ENCODE assay signal across 8 cellular contexts in genomic region chr19:57320180-57321084, GRCh38. TPM values are rescaled to one million over a fixed set of nuclear protein-coding genes. Genes with fewer than 3 reads are reported as not detected.
A peak's percentile ranks its signal among the peaks of the same experiment; 100 is the strongest.
DNase-seq lines count a peak whose midpoint lies in the region; ATAC-seq, FAIRE-seq and TF ChIP-seq lines count a peak whose summit lies in the region.

Gene ZNF543, plus strand, starts transcription at chr19:57320472. Its CDS starts 382 bp downstream, at chr19:57320854.

- DNase-seq in BJ (ENCODE audit: low read depth) (peak; percentile 67), GM19239 (ENCODE audit: insufficient read length, low spot score) (peak; percentile 97), NCI-H524 (lab: John Stamatoyannopoulos, UW) (peak; percentile 95 to 96), colonic mucosa (peak; percentile 96), kidney tubule cell (ENCODE audit: low spot score) (peak; percentile 97)
- peak; percentile 89 to 93 for DNase-seq in activated CD4-positive, alpha-beta T cell treated with anti-CD3 and anti-CD28 coated beads for 4 hours
- peak; percentile 79 to 81 for DNase-seq in stimulated activated CD4-positive, alpha-beta T cell treated with anti-CD3 and anti-CD28 coated beads, Interleukin-1b, Interleukin-23, amount 100 ng/mL, for 1 hour (ENCODE audit: low read depth in 2 of 2)

- peak; percentile 98 for FAIRE-seq in GM19239 (lab: Jason Lieb, UNC)

- peak; percentile 98 for ATAC-seq in HG03442 (IDR thresholded peaks at IDR 0.05; ENCODE audit: unreplicated experiment)

- intact Hi-C loops in colonic mucosa (cut with DNase I) = no loop called here

- H3K9ac ChIP-seq in colonic mucosa (ENCODE audit: low read depth in 2 of 2, low read length in 2 of 2) = peak within 1 kb of the TSS; percentile 87 to 91

- no peaks in the 10 kb centered on the region for H3K9me3 ChIP-seq in colonic mucosa

- H3K27me3 ChIP-seq in BJ (ENCODE audit: control insufficient read depth, insufficient read depth, low read length) (peaks cover 10% of the 10 kb centered on the region), colonic mucosa (peaks cover 5% of the 10 kb centered on the region)

- H3K36me3 ChIP-seq in BJ (ENCODE audit: control insufficient read depth, insufficient read depth, low read length) (peaks cover 10% of the 10 kb centered on the region), colonic mucosa (no peaks in the 10 kb centered on the region)

- POLR2A ChIA-PET in BJ (lab: Charles Lee) = interaction anchor here (0.6 kb wide), 1 partner anchor 17 kb away, joined by 6 read pairs; no protein-coding TSS in a partner anchor

- no peaks in the 10 kb centered on the region for H3K4me1 ChIP-seq in colonic mucosa

- H3K4me3 ChIP-seq in BJ (ENCODE audit: low read depth, low read length) (peak within 1 kb of the TSS; percentile 89), colonic mucosa (peak within 1 kb of the TSS; percentile 89)

- peak within 1 kb of the TSS; percentile 61 for H3K27ac ChIP-seq in colonic mucosa

- TF ChIP-seq CTCF in BJ (IDR thresholded peaks at IDR 0.05; ENCODE audit: insufficient read depth, low read depth, low read length) = no peak
- no peak for TF ChIP-seq CTCF in colonic mucosa (IDR thresholded peaks at IDR 0.05)

- CTCF ChIA-PET in BJ (lab: Yijun Ruan, JAX) = interaction anchor here (1.0 kb wide), 1 partner anchor 18 kb away, joined by 3 read pairs; no protein-coding TSS in a partner anchor

RNA-seq across cellular contexts. Expression of gene ZNF543, which starts in this region (rescaled TPM):
- polyA plus RNA-seq in BJ (2011; rRNA removed) = 1.7 and 2.1 TPM in 2 replicates
- polyA minus RNA-seq in BJ (2011; rRNA and poly(A)+ RNA removed) = 4.6 and 5.6 TPM in 2 replicates
- 1 to 10 TPM; 3.2 to 3.7 TPM for total RNA-seq in colonic mucosa

Comparison
In these comparisons a context has a peak if more than half of its experiments do, and no peak if none do; other contexts are left out.
1. Peak in every context shown above with its lines: DNase-seq, ATAC-seq, H3K4me3 ChIP-seq and H3K27ac ChIP-seq.